ENCODE assay signal across 1 cellular context in the genomic region with DNA sequence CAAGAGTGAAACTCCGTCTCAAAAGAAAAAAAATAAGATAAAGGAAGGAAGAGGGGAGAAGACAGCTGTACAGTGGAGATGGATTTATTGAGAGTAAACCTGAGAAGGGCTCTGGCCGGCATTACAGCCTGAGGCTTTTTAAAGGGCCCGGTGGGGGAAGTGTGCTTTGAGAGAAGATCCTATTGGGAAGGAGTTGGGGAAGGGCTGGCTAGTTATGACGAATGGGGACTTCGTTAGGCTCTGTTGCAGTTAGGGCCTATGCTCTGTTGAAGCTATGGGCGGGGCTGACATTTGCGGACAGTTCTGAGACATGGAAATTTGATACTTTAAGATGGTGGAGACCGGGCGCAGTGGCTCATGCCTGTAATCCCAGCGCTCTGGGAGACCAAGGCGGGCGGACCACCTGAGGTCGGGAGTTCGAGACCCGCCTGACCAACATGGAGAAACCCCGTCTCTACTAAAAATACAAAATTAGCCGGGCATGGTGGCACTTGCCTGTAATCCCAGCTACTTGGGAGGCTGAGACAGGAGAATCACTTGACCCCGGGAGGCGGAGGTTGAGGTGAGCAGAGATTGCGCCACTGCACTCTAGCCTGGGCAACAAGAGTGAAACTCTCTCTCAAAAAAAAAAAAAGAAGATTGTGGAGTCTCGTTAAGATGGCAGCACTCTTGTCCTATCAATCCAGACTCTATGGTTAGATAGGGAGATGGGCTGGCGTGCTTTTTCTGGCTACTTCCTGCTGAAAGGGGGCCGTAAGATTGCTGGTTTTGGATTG.
TF ChIP-seq lines count a peak whose summit lies in the region.

No MANE protein-coding gene starts in this region.

TF ChIP-seq in Ishikawa, 13 proteins besides CTCF, POLR2A, EP300 and RAD21 (continued from another document):
- TF ChIP-seq, protein P1, sequence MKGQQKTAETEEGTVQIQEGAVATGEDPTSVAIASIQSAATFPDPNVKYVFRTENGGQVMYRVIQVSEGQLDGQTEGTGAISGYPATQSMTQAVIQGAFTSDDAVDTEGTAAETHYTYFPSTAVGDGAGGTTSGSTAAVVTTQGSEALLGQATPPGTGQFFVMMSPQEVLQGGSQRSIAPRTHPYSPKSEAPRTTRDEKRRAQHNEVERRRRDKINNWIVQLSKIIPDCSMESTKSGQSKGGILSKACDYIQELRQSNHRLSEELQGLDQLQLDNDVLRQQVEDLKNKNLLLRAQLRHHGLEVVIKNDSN (IDR thresholded peaks at IDR 0.05) = no peak
